In genomic region chr6:136341967-136342366, GRCh38 we compare ENCODE assay signal across 26 cellular contexts. TPM values are rescaled to one million over a fixed set of nuclear protein-coding genes. Genes with fewer than 3 reads are reported as not detected.
A peak's percentile ranks its signal among the peaks of the same experiment; 100 is the strongest.
DNase-seq lines count a peak whose midpoint lies in the region; TF ChIP-seq lines count a peak whose summit lies in the region.
"Had no signal": no experiment of that assay in that cellular context is flagged by ENCODE, and none has a peak within 500 bp of the region (broad histone marks: within the 10 kb centered on the region; RNA-seq: fewer than 3 reads in every experiment).

No MANE protein-coding gene starts in this region.

- H3K27me3 ChIP-seq in Karpas-422 (ENCODE audit: low read length) (no peaks in the 10 kb centered on the region), spleen (replicated peaks in 1 of 7) (no peaks in the 10 kb centered on the region), SJCRH30 (peaks cover 3% of the 10 kb centered on the region; the same call in 1 of the 2 replicates)
- H3K27me3 ChIP-seq: breast epithelium, neutrophil, suprapubic skin had no signal

- H2AFZ ChIP-seq in Karpas-422 (ENCODE audit: low read length) = no peak overlapping the region

- H3K4me2 ChIP-seq in Karpas-422 (ENCODE audit: low read depth, low read length, poor library complexity, severe bottlenecking) = no peak overlapping the region

- no peaks in the 10 kb centered on the region for H3K9me3 ChIP-seq in Karpas-422 (ENCODE audit: low read length)
- no peaks in the 10 kb centered on the region for H3K9me3 ChIP-seq in spleen
- H3K9me3 ChIP-seq in SJCRH30 (replicated peaks) = no peaks in the 10 kb centered on the region
- H3K9me3 ChIP-seq: breast epithelium, neutrophil, prostate gland, suprapubic skin had no signal

- H3K4me3 ChIP-seq in Karpas-422 (ENCODE audit: low read length) (no peak overlapping the region), spleen (no peak overlapping the region), SJCRH30 (no peak overlapping the region)
- H3K4me3 ChIP-seq: breast epithelium, prostate gland, SK-N-MC, suprapubic skin had no signal

- WGBS in spleen, 5 donors = 86 to 95% (median 91%) methylated on average over 3 of the region's 3 CpGs

- H3K79me2 ChIP-seq in Karpas-422 (ENCODE audit: low read length) = no peaks in the 10 kb centered on the region

- H3K9me2 ChIP-seq in Karpas-422 (replicated peaks; ENCODE audit: insufficient read depth, low read length) = no peaks in the 10 kb centered on the region

- H3K4me1 ChIP-seq in Karpas-422 (ENCODE audit: low read length) = no peaks in the 10 kb centered on the region
- no peaks in the 10 kb centered on the region for H3K4me1 ChIP-seq in spleen
- no peaks in the 10 kb centered on the region for H3K4me1 ChIP-seq in SJCRH30
- H3K4me1 ChIP-seq: breast epithelium, prostate gland, suprapubic skin had no signal

- DNase-seq in DMS 273 (lab: John Stamatoyannopoulos, UW; ENCODE audit: unreplicated experiment) = peak; percentile 35
- DNase-seq in DMS 273 treated with DMSO at 0.1 percent for 48 hours (lab: John Stamatoyannopoulos, UW) = no peak
- DNase-seq in Karpas-422 = peak; percentile 49
- peak; percentile 76 for DNase-seq in OCI-M1 (lab: John Stamatoyannopoulos, UW)
- DNase-seq in dermis blood vessel endothelial cell = peak; percentile 6
- DNase-seq in amniotic stem cell (lab: John Stamatoyannopoulos, UW) = no peak
- no peak for DNase-seq in spleen
- DNase-seq in SJCRH30 = no peak
- DNase-seq: activated CD4-positive, alpha-beta T cell treated with anti-CD3 and anti-CD28 coated beads, Interleukin-2, amount 10 ng/mL, durations not matched to agents 24 days and 14 days; activated naive CD4-positive, alpha-beta T cell treated with Interleukin-2 at 50 U/mL for 16 hours; activated T-cell treated with anti-CD3 and anti-CD28 coated beads, Interleukin-2, amount 50 U/mL, for 48 hours; AML-193; amygdala; CD8-positive, alpha-beta memory T cell; foreskin melanocyte; GF-D8; left cardiac atrium; MM.1S; NCI-H526 had no signal

- no peak overlapping the region for H3K9ac ChIP-seq in Karpas-422 (ENCODE audit: low read length)

- H3K36me3 ChIP-seq in Karpas-422 (ENCODE audit: insufficient read depth, low read length) (no peaks in the 10 kb centered on the region), spleen (peaks cover 0 to 6% (median 0%) of the 10 kb centered on the region in 6 donors), SJCRH30 (no peaks in the 10 kb centered on the region)
- H3K36me3 ChIP-seq: breast epithelium, prostate gland had no signal

- intact Hi-C loops in spleen (cut with DNase I; ENCODE audit: low total_unique reads) = no loop called here

- no peak for TF ChIP-seq CTCF in spleen (IDR thresholded peaks at IDR 0.05 in 8 of 11, conservative IDR thresholded peaks at IDR 0.05 in 3 of 11)

- no peaks in the 10 kb centered on the region for H4K20me1 ChIP-seq in Karpas-422 (ENCODE audit: insufficient read depth, low read depth, low read length)

- no peak for TF ChIP-seq POLR2A in spleen (IDR thresholded peaks at IDR 0.05)

- H3K27ac ChIP-seq in Karpas-422 (ENCODE audit: low read length) = no peak overlapping the region
- H3K27ac ChIP-seq in spleen = no peak overlapping the region
- H3K27ac ChIP-seq in SJCRH30 = no peak overlapping the region
- H3K27ac ChIP-seq: 22Rv1, breast epithelium, neutrophil, prostate gland, SK-N-MC, suprapubic skin, VCaP had no signal

RNA-seq across cellular contexts. Expression of gene BCLAF1, which starts 52.3 kb away (rescaled TPM):
- 177 and 191 TPM in 2 replicates for total RNA-seq in Karpas-422 (2014; rRNA removed; shearing (Covaris generic); ENCODE audit: low replicate concordance)
- 108 and 189 TPM in 2 replicates for total RNA-seq in dermis blood vessel endothelial cell
- total RNA-seq in spleen = 100 to 1,000 TPM; 161 to 228 (median 171) TPM
- polyA plus RNA-seq in spleen = 10 to 100 TPM; 22.9 to 29.0 (median 25.3) TPM
- total RNA-seq in SJCRH30 (2014; rRNA removed; shearing (Covaris generic)) = 193 and 207 TPM in 2 replicates

Comparison
In these comparisons a context has a peak if more than half of its experiments do, and no peak if none do; other contexts are left out.
1. DNase-seq: peak in DMS 273 (single experiment), Karpas-422 (single experiment), OCI-M1 (single experiment) and dermis blood vessel endothelial cell (single experiment); none in DMS 273 treated with DMSO at 0.1 percent for 48 hours (single experiment), amniotic stem cell (single experiment), spleen (single experiment) and SJCRH30 (0 of 2).